In the genomic region with DNA sequence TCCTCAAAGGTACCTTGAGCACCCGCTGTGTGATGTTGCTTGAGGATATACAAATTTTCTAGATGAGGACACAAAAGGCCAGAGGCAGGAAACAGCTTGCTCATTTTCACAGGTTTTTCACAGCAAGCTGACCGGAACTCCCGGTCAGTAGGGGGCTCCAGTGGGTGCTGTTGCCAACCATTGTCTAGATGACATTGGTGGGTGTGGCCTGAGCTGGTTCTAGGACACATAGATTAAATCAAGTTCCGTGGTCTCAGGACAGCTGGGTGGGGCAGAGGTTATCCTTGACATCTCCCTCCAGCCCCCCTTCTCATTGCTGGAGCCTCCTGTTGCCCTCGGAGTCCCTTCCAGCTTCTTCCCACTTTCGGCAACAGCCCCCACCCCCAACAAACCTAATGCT, we compare ENCODE assay signal across 1 cellular context.
TF ChIP-seq lines count a peak whose summit lies in the region.

No MANE protein-coding gene starts in this region.

TF ChIP-seq in SK-N-SH treated with all-trans-retinoic acid at 6 μM for 48 hours, 23 proteins besides CTCF, POLR2A, EP300 and RAD21 (continued from another document):
- TF ChIP-seq, protein P1, sequence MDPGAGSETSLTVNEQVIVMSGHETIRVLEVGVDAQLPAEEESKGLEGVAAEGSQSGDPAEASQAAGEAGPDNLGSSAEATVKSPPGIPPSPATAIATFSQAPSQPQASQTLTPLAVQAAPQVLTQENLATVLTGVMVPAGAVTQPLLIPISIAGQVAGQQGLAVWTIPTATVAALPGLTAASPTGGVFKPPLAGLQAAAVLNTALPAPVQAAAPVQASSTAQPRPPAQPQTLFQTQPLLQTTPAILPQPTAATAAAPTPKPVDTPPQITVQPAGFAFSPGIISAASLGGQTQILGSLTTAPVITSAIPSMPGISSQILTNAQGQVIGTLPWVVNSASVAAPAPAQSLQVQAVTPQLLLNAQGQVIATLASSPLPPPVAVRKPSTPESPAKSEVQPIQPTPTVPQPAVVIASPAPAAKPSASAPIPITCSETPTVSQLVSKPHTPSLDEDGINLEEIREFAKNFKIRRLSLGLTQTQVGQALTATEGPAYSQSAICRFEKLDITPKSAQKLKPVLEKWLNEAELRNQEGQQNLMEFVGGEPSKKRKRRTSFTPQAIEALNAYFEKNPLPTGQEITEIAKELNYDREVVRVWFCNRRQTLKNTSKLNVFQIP (CRISPR knock-in tag; IDR thresholded peaks at IDR 0.05; ENCODE audit: borderline replicate concordance, low read depth) = no peak
- TF ChIP-seq TOX (CRISPR knock-in tag; IDR thresholded peaks at IDR 0.05; ENCODE audit: borderline replicate concordance) (no peak), ZFP3 (CRISPR knock-in tag; IDR thresholded peaks at IDR 0.05) (no peak), SNAI2 (CRISPR knock-in tag; IDR thresholded peaks at IDR 0.05) (no peak), ISL1 (CRISPR knock-in tag; IDR thresholded peaks at IDR 0.05) (no peak), ARNTL (CRISPR knock-in tag; IDR thresholded peaks at IDR 0.05; ENCODE audit: borderline replicate concordance, low read depth) (no peak), ZNF565 (CRISPR knock-in tag; conservative IDR thresholded peaks at IDR 0.05; ENCODE audit: low read depth) (no peak), ZNF8 (CRISPR knock-in tag; IDR thresholded peaks at IDR 0.05) (no peak)
- TF ChIP-seq, protein P2, sequence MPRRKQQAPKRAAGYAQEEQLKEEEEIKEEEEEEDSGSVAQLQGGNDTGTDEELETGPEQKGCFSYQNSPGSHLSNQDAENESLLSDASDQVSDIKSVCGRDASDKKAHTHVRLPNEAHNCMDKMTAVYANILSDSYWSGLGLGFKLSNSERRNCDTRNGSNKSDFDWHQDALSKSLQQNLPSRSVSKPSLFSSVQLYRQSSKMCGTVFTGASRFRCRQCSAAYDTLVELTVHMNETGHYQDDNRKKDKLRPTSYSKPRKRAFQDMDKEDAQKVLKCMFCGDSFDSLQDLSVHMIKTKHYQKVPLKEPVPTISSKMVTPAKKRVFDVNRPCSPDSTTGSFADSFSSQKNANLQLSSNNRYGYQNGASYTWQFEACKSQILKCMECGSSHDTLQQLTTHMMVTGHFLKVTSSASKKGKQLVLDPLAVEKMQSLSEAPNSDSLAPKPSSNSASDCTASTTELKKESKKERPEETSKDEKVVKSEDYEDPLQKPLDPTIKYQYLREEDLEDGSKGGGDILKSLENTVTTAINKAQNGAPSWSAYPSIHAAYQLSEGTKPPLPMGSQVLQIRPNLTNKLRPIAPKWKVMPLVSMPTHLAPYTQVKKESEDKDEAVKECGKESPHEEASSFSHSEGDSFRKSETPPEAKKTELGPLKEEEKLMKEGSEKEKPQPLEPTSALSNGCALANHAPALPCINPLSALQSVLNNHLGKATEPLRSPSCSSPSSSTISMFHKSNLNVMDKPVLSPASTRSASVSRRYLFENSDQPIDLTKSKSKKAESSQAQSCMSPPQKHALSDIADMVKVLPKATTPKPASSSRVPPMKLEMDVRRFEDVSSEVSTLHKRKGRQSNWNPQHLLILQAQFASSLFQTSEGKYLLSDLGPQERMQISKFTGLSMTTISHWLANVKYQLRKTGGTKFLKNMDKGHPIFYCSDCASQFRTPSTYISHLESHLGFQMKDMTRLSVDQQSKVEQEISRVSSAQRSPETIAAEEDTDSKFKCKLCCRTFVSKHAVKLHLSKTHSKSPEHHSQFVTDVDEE (CRISPR knock-in tag; IDR thresholded peaks at IDR 0.05) = no peak
- TF ChIP-seq, protein P3, sequence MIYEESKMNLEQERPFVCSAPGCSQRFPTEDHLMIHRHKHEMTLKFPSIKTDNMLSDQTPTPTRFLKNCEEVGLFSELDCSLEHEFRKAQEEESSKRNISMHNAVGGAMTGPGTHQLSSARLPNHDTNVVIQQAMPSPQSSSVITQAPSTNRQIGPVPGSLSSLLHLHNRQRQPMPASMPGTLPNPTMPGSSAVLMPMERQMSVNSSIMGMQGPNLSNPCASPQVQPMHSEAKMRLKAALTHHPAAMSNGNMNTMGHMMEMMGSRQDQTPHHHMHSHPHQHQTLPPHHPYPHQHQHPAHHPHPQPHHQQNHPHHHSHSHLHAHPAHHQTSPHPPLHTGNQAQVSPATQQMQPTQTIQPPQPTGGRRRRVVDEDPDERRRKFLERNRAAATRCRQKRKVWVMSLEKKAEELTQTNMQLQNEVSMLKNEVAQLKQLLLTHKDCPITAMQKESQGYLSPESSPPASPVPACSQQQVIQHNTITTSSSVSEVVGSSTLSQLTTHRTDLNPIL (CRISPR knock-in tag; IDR thresholded peaks at IDR 0.05; ENCODE audit: low read depth) = no peak
- TF ChIP-seq, protein P4, sequence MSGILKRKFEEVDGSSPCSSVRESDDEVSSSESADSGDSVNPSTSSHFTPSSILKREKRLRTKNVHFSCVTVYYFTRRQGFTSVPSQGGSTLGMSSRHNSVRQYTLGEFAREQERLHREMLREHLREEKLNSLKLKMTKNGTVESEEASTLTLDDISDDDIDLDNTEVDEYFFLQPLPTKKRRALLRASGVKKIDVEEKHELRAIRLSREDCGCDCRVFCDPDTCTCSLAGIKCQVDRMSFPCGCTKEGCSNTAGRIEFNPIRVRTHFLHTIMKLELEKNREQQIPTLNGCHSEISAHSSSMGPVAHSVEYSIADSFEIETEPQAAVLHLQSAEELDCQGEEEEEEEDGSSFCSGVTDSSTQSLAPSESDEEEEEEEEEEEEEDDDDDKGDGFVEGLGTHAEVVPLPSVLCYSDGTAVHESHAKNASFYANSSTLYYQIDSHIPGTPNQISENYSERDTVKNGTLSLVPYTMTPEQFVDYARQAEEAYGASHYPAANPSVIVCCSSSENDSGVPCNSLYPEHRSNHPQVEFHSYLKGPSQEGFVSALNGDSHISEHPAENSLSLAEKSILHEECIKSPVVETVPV (CRISPR knock-in tag; IDR thresholded peaks at IDR 0.05) = no peak
